ENCODE assay signal across 8 cellular contexts in genomic region chr6:26159417-26160273, GRCh38.
A peak's percentile ranks its signal among the peaks of the same experiment; 100 is the strongest.
DNase-seq lines count a peak whose midpoint lies in the region; ATAC-seq, FAIRE-seq and TF ChIP-seq lines count a peak whose summit lies in the region.

No MANE protein-coding gene starts in this region.

- H3K9me3 Mint-ChIP-seq in astrocyte (ENCODE audit: unreplicated experiment), result no peaks in the 10 kb centered on the region

- TF ChIP-seq CTCF in astrocyte (IDR thresholded peaks at IDR 0.05; ENCODE audit: insufficient read depth, low read depth, low read length) (no peak), thoracic aorta (IDR thresholded peaks at IDR 0.05) (no peak)

- no peaks in the 10 kb centered on the region for H3K27me3 ChIP-seq in astrocyte (ENCODE audit: insufficient read depth, low read length)
- H3K27me3 ChIP-seq in thoracic aorta (replicated peaks; ENCODE audit: insufficient read depth), result no peaks in the 10 kb centered on the region

- H3K9ac ChIP-seq in astrocyte (ENCODE audit: low read length), result peak overlapping the region; percentile 83

- H3K4me2 ChIP-seq in astrocyte (ENCODE audit: low read length), result peak overlapping the region; percentile 84

- no peaks in the 10 kb centered on the region for H3K9me3 ChIP-seq in astrocyte (ENCODE audit: insufficient read depth, low read depth, low read length)
- H3K9me3 ChIP-seq in thoracic aorta, result no peaks in the 10 kb centered on the region

- H3K4me3 Mint-ChIP-seq in astrocyte (ENCODE audit: unreplicated experiment), result peak overlapping the region; percentile 93

- peaks cover 11% of the 10 kb centered on the region for H3K4me1 ChIP-seq in astrocyte (ENCODE audit: insufficient read depth, low read length)
- H3K4me1 ChIP-seq in thoracic aorta (ENCODE audit: control insufficient read depth in 1 of 2, low read depth in 2 of 2), result peaks cover 8 to 11% of the 10 kb centered on the region in 2 donors

- peaks cover 2% of the 10 kb centered on the region for H3K4me1 Mint-ChIP-seq in astrocyte (ENCODE audit: low read depth, unreplicated experiment)

- ATAC-seq in thoracic aorta (ENCODE audit: insufficient number of reproducible peaks, low FRiP score, low read depth), result no peak
- ATAC-seq in GM19328 (IDR thresholded peaks at IDR 0.05; ENCODE audit: unreplicated experiment), result no peak

- H3K27ac ChIP-seq in astrocyte (ENCODE audit: low read depth, low read length) (peak overlapping the region; percentile 62), thoracic aorta (peak overlapping the region; percentile 97 to 99)

- H3K79me2 ChIP-seq in astrocyte (ENCODE audit: insufficient read depth, low read length), result peaks cover 6% of the 10 kb centered on the region

- H3K36me3 ChIP-seq in astrocyte (ENCODE audit: insufficient read depth, low read length) (no peaks in the 10 kb centered on the region), thoracic aorta (no peaks in the 10 kb centered on the region)

- peak overlapping the region; percentile 95 for H3K27ac Mint-ChIP-seq in astrocyte (ENCODE audit: unreplicated experiment)

- peak; percentile 78 for DNase-seq in NCI-H82 (lab: John Stamatoyannopoulos, UW)
- DNase-seq in NCI-H82 treated with DMSO at 0.1 percent for 48 hours (lab: John Stamatoyannopoulos, UW; ENCODE audit: unreplicated experiment), result no peak
- DNase-seq in NCI-H2029 (lab: John Stamatoyannopoulos, UW), result peak; percentile 29
- DNase-seq in astrocyte (ENCODE audit: low read depth), result peak; percentile 44
- peak; percentile 63 for DNase-seq in kidney tubule cell (ENCODE audit: low spot score)
- DNase-seq in thoracic aorta (ENCODE audit: low spot score), result no peak
- no peak for DNase-seq in germinal center (ENCODE audit: low spot score)

- H2AFZ ChIP-seq in astrocyte (ENCODE audit: low read depth, low read length), result no peak overlapping the region

- H3K4me3 ChIP-seq in astrocyte (ENCODE audit: insufficient read depth, low read depth, low read length), result peak overlapping the region; percentile 69
- peak overlapping the region; percentile 90 for H3K4me3 ChIP-seq in thoracic aorta

- no peaks in the 10 kb centered on the region for H3K27me3 Mint-ChIP-seq in astrocyte (ENCODE audit: low read depth, unreplicated experiment)

- peaks cover 5% of the 10 kb centered on the region for H3K36me3 Mint-ChIP-seq in astrocyte (ENCODE audit: low read depth, unreplicated experiment)

- peaks cover 19% of the 10 kb centered on the region for H4K20me1 ChIP-seq in astrocyte (ENCODE audit: insufficient read depth, low read length)

- FAIRE-seq in astrocyte (lab: Jason Lieb, UNC), result no peak

Comparison
In these comparisons a context has a peak if more than half of its experiments do, and no peak if none do; other contexts are left out.
1. DNase-seq: peak in NCI-H82 (single experiment), NCI-H2029 (single experiment), astrocyte (single experiment) and kidney tubule cell (single experiment); none in NCI-H82 treated with DMSO at 0.1 percent for 48 hours (single experiment), thoracic aorta (single experiment) and germinal center (single experiment).